8 cellular contexts compared by ENCODE assay signal in the genomic region with DNA sequence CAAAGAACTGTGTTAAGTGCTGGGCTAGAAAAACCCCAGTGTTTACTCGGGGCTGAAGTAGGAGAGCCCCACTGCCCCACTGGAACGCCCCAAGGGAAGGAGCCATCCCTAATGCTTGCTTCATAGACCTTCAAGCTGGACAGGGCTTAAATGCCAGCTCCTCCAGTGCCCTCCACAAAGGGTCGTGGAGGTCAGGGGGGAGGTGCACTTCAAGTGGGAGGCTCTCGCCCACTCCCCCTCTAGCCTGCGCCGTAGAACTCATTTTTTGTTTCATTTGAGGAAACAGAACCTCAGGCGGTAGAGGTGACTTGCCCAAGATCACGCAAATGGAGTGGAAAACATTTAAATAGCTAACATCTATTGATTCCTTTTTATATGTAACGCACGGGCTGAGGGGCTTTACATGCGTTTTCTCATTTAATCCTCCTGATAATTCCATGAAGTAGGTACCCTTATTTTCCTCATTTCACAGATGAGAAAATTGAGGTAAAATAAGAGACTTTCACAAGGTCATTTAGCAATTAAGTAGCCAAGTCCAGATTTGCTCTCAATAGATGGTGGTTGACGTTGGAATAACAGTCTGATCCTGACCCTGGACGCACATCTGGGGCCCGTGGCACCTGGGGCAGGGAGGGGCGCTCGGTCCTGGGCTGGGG. TPM values are rescaled to one million over a fixed set of nuclear protein-coding genes. Genes with fewer than 3 reads are reported as not detected.
A peak's percentile ranks its signal among the peaks of the same experiment; 100 is the strongest.
DNase-seq lines count a peak whose midpoint lies in the region; ATAC-seq and TF ChIP-seq lines count a peak whose summit lies in the region.

No MANE protein-coding gene starts in this region.

- dilution Hi-C loops in mammary epithelial cell (cut with HindIII; ENCODE audit: low sequenced_read_pairs) = no loop called here

- no peak for TF ChIP-seq CTCF in BE2C (IDR thresholded peaks at IDR 0.05; ENCODE audit: low read depth, low read length)
- TF ChIP-seq CTCF in mammary epithelial cell (conservative IDR thresholded peaks at IDR 0.05 in 1 of 2, IDR thresholded peaks at IDR 0.05 in 1 of 2; ENCODE audit: extremely low read depth in 1 of 2, insufficient read depth in 1 of 2, low read depth in 1 of 2, low read length in 2 of 2) = no peak

- in situ Hi-C loops in mammary epithelial cell (cut with MboI; ENCODE audit: low sequenced_read_pairs in 2 of 2) = no loop called here
- in situ Hi-C loops in KBM-7 (cut with MboI; ENCODE audit: low pct_unique_long_range_greater_than_20kb, low sequenced_read_pairs) = no loop called here

- H3K4me1 ChIP-seq in BE2C (no peaks in the 10 kb centered on the region), HUES48 (ENCODE audit: control insufficient read depth, insufficient read depth, low read length) (peaks cover 10% of the 10 kb centered on the region), mammary epithelial cell (ENCODE audit: insufficient read depth, low read length) (peaks cover 4% of the 10 kb centered on the region), muscle layer of duodenum (ENCODE audit: control insufficient read depth in 1 of 2, insufficient read depth in 2 of 2, low read length in 2 of 2) (no peaks in the 10 kb centered on the region)

- H3K27ac ChIP-seq in HUES48 (ENCODE audit: low read depth, low read length) (no peak overlapping the region), mammary epithelial cell (ENCODE audit: insufficient read depth, low read depth, low read length) (no peak overlapping the region), muscle layer of duodenum (ENCODE audit: low read length) (no peak overlapping the region)

- peak overlapping the region; percentile 78 for H3K4me2 ChIP-seq in mammary epithelial cell (ENCODE audit: insufficient read depth, low read depth, low read length)

- no peak for ATAC-seq in HG02588 (IDR thresholded peaks at IDR 0.05; ENCODE audit: unreplicated experiment)

- 58% methylated on average over 9 of the region's 16 CpGs for WGBS in mammary epithelial cell (ENCODE audit: low coverage, missing lambda C conversion rate)

- H4K20me1 ChIP-seq in mammary epithelial cell (ENCODE audit: insufficient read depth, low read length) = no peaks in the 10 kb centered on the region

- H3K36me3 ChIP-seq in BE2C (no peaks in the 10 kb centered on the region), HUES48 (ENCODE audit: control insufficient read depth, insufficient read depth, low read length) (peaks cover 13% of the 10 kb centered on the region), mammary epithelial cell (ENCODE audit: insufficient read depth, low read length) (peaks cover 1% of the 10 kb centered on the region), muscle layer of duodenum (ENCODE audit: control insufficient read depth in 1 of 2, insufficient read depth in 2 of 2, low read length in 2 of 2) (peaks cover 0 to 3% of the 10 kb centered on the region in 2 donors)

- H3K9me3 ChIP-seq in BE2C = no peaks in the 10 kb centered on the region
- no peaks in the 10 kb centered on the region for H3K9me3 ChIP-seq in HUES48 (ENCODE audit: control insufficient read depth, insufficient read depth, low read length)
- H3K9me3 ChIP-seq in mammary epithelial cell (replicated peaks; ENCODE audit: insufficient read depth, low read length) = no peaks in the 10 kb centered on the region
- H3K9me3 ChIP-seq in muscle layer of duodenum (ENCODE audit: control insufficient read depth in 1 of 2, low read length in 2 of 2) = no peaks in the 10 kb centered on the region

- BruUV-seq in mammary epithelial cell (replicated peaks; lab: Mats Ljungman, UMichigan) = no TSS peak

- peak overlapping the region; percentile 88 for H2AFZ ChIP-seq in mammary epithelial cell (ENCODE audit: low read depth, low read length)

- H3K9ac ChIP-seq in HUES48 (ENCODE audit: low read depth, low read length) (no peak overlapping the region), mammary epithelial cell (ENCODE audit: insufficient read depth, low read length) (no peak overlapping the region)

- intact Hi-C loops in mammary epithelial cell (cut with micrococcal nuclease) = loop anchor here (2.0 kb wide), 1 partner anchor 36 kb away; no protein-coding TSS in a partner anchor

- peak overlapping the region; percentile 68 for H3K4me3 ChIP-seq in BE2C (ENCODE audit: low read depth, low read length)
- H3K4me3 ChIP-seq in HUES48 (ENCODE audit: low read depth, low read length) = peak overlapping the region; percentile 87
- H3K4me3 ChIP-seq in mammary epithelial cell (replicated peaks in 1 of 3; ENCODE audit: insufficient read depth in 1 of 3, low read depth in 2 of 3, low read length in 3 of 3) = peak overlapping the region; percentile 77 to 98 (median 81)
- peak overlapping the region; percentile 37 to 91 for H3K4me3 ChIP-seq in muscle layer of duodenum (ENCODE audit: low read depth in 1 of 2, low read length in 2 of 2)

- H3K79me2 ChIP-seq in mammary epithelial cell (ENCODE audit: insufficient read depth, low read length) = peaks cover 35% of the 10 kb centered on the region

- H3K27me3 ChIP-seq in BE2C = no peaks in the 10 kb centered on the region
- no peaks in the 10 kb centered on the region for H3K27me3 ChIP-seq in HUES48 (ENCODE audit: control insufficient read depth, insufficient read depth, low read length)
- no peaks in the 10 kb centered on the region for H3K27me3 ChIP-seq in mammary epithelial cell (ENCODE audit: insufficient read depth, low read length)
- H3K27me3 ChIP-seq in muscle layer of duodenum (ENCODE audit: low read depth, low read length) = no peaks in the 10 kb centered on the region

- DNase-seq in BE2C = no peak
- no peak for DNase-seq in mammary epithelial cell
- DNase-seq in GM19238 (ENCODE audit: insufficient read length, low spot score) = no peak
- DNase-seq in NAMALWA (ENCODE audit: low spot score) = no peak
- DNase-seq in KBM-7 = no peak

- CTCF ChIA-PET in mammary epithelial cell (lab: Charles Lee; ENCODE audit: low non-redundant PET) = interaction anchor here (0.7 kb wide), 1 partner anchor 662 kb away, joined by 3 read pairs; no protein-coding TSS in a partner anchor

RNA-seq across cellular contexts. Expression of gene ZDHHC13, which starts 0.5 kb away (rescaled TPM):
- 2.8 TPM for polyA plus RNA-seq in BE2C (2012; ENCODE audit: insufficient read depth, insufficient read length, low read depth)
- 10 to 100 TPM; 17.9 to 23.2 TPM for total RNA-seq in mammary epithelial cell
- polyA plus RNA-seq in mammary epithelial cell = 12.1 TPM
- 10.1 TPM for polyA minus RNA-seq in mammary epithelial cell

RNA-seq across cellular contexts. Expression of gene MRGPRX2, which starts 55.9 kb away (rescaled TPM):
- polyA plus RNA-seq in BE2C (2012; ENCODE audit: insufficient read depth, insufficient read length, low read depth) = not detected
- total RNA-seq in mammary epithelial cell = not detected
- not detected for polyA plus RNA-seq in mammary epithelial cell
- not detected for polyA minus RNA-seq in mammary epithelial cell
